24 cellular contexts compared by ENCODE assay signal in the genomic region with DNA sequence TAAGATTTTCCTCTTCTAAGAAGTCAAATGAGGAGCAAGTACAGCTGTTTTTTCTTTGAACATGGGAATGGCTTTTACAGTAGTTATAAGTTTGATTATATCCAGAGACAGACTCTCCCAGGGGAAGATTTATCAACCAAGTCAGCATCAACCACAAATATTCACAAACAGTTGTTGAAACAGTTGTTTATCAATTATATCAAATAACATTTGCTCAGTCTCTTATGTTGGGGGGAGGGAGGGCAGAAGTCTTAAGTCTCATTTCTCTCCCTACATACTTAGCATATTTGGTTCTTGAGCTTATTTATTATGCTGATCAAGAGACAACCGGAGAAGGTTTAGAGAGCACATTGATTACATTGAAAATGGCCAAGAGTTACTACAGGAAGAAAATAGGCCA.
"Had no signal": no experiment of that assay in that cellular context is flagged by ENCODE, and none has a peak within 500 bp of the region (broad histone marks: within the 10 kb centered on the region; RNA-seq: fewer than 3 reads in every experiment).

No MANE protein-coding gene starts in this region.

- H3K4me1 Mint-ChIP-seq: neural progenitor cell; stimulated activated memory B cell treated with anti-CD40 and anti-IgM and Interleukin-4, amounts not matched to agents 10 μg/mL and 1 μg/mL and 100 μg/mL, for 72 hours had no signal

- ATAC-seq: heart left ventricle; left lobe of liver; mucosa of descending colon; natural killer cell treated with Interleukin-12 subunit alpha and Interleukin-12 subunit beta and Interleukin-15 and Interleukin-18, amount 100 ng/mL, for 72 hours; right cardiac atrium; stimulated activated memory B cell treated with anti-CD40 and anti-IgM and Interleukin-4, amounts not matched to agents 10 μg/mL and 1 μg/mL and 100 μg/mL, for 72 hours had no signal

- DNase-seq: effector memory CD4-positive, alpha-beta T cell; heart left ventricle; hippocampal formation; islet precursor cell; mammary epithelial cell; mucosa of descending colon; nucleus accumbens; ovary; right cardiac atrium; spleen; stimulated activated CD4-positive, alpha-beta T cell treated with anti-CD3 and anti-CD28 coated beads, Interleukin-15, amount 100 ng/mL, for 24 hours; stimulated activated CD4-positive, alpha-beta T cell treated with anti-CD3 and anti-CD28 coated beads, Interleukin-1b, Interleukin-23, amount 100 ng/mL, for 48 hours; stimulated activated CD4-positive, alpha-beta T cell treated with anti-CD3 and anti-CD28 coated beads, Interleukin-4, amount 100 ng/mL, for 24 hours; tibial artery; upper lobe of left lung; uterus had no signal

- H3K4me2 ChIP-seq: neural progenitor cell had no signal

- H3K4me3 ChIP-seq: esophagus muscularis mucosa, heart left ventricle, mucosa of descending colon, neural progenitor cell, ovary, spleen, tibial artery, upper lobe of left lung, uterus had no signal

- H3K36me3 Mint-ChIP-seq: natural killer cell treated with Interleukin-12 subunit alpha and Interleukin-12 subunit beta and Interleukin-15 and Interleukin-18, amount 100 ng/mL, for 72 hours; neural progenitor cell; stimulated activated memory B cell treated with anti-CD40 and anti-IgM and Interleukin-4, amounts not matched to agents 10 μg/mL and 1 μg/mL and 100 μg/mL, for 72 hours had no signal

- H3K27ac Mint-ChIP-seq: natural killer cell treated with Interleukin-12 subunit alpha and Interleukin-12 subunit beta and Interleukin-15 and Interleukin-18, amount 100 ng/mL, for 72 hours; neural progenitor cell; progenitor cell of endocrine pancreas; stimulated activated memory B cell treated with anti-CD40 and anti-IgM and Interleukin-4, amounts not matched to agents 10 μg/mL and 1 μg/mL and 100 μg/mL, for 72 hours; stimulated activated naive CD8-positive, alpha-beta T cell treated with anti-CD3 and anti-CD28 coated beads, Interleukin-15, Interleukin-2, amounts not matched to agents 100 ng/mL and 50 ng/mL, for 24 hours had no signal

- H3K9me3 ChIP-seq: esophagus muscularis mucosa, heart left ventricle, mucosa of descending colon, ovary, spleen, tibial artery, upper lobe of left lung, uterus had no signal

- H3K27me3 ChIP-seq: esophagus muscularis mucosa, heart left ventricle, neural progenitor cell, ovary, tibial artery, upper lobe of left lung, uterus had no signal

- H3K9ac ChIP-seq: neural progenitor cell had no signal

- H3K9me3 Mint-ChIP-seq: neural progenitor cell; stimulated activated memory B cell treated with anti-CD40 and anti-IgM and Interleukin-4, amounts not matched to agents 10 μg/mL and 1 μg/mL and 100 μg/mL, for 72 hours; stimulated activated naive CD8-positive, alpha-beta T cell treated with anti-CD3 and anti-CD28 coated beads, Interleukin-15, Interleukin-2, amounts not matched to agents 100 ng/mL and 50 ng/mL, for 24 hours had no signal

- H2AFZ ChIP-seq: neural progenitor cell had no signal

- H3K27ac ChIP-seq: epithelial cell of prostate, esophagus muscularis mucosa, heart left ventricle, neural progenitor cell, ovary, spleen, tibial artery, upper lobe of left lung, uterus had no signal

- H3K4me3 Mint-ChIP-seq: natural killer cell treated with Interleukin-12 subunit alpha and Interleukin-12 subunit beta and Interleukin-15 and Interleukin-18, amount 100 ng/mL, for 72 hours; neural progenitor cell; stimulated activated memory B cell treated with anti-CD40 and anti-IgM and Interleukin-4, amounts not matched to agents 10 μg/mL and 1 μg/mL and 100 μg/mL, for 72 hours; stimulated activated naive CD8-positive, alpha-beta T cell treated with anti-CD3 and anti-CD28 coated beads, Interleukin-15, Interleukin-2, amounts not matched to agents 100 ng/mL and 50 ng/mL, for 24 hours had no signal

- H3K36me3 ChIP-seq: esophagus muscularis mucosa, heart left ventricle, neural progenitor cell, ovary, spleen, tibial artery, upper lobe of left lung, uterus had no signal

- H3K4me1 ChIP-seq: esophagus muscularis mucosa, heart left ventricle, neural progenitor cell, spleen, tibial artery, upper lobe of left lung, uterus had no signal
